In the genomic region with DNA sequence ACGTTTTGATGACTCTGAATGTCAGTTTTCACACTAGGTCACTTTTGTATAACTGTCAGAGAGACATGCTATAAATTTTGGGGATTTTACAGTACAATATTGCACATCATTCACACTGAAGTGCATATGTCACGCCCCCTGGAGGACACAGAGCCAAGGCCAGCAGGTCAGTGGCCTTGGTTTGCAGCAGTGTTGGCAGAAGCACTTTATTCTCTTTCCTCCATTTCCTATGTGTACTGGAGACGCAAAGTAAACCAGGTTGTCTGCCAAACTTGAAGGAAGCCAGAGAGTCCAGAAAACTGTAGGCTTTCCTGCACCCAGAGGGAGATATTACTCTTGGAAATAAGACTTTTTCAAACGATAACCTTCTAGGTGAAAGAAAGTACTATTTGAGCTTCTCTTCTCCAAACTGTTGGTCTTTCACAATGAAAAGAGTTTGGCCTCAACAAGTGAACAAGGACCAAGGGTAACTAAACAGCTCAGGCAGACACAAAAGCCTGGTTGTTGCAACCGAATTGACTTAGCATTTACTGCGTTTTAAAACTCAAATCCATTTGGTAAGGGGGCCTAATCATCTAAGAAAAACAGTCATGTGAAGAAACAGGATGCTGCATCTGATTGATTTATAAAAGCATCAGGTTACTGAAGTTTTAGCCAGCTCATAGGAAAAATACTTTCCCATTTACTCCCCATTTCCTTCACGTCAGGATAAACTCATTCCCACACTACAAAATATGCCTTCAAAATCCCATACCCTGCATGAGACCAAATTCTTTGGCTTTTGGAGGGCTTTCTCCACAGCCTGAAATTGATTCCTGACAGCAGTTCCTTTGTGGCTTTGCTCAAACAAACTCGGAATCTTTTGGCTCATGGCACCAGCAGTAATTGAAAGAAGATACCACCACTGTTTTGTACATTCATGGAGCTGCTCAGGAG, we compare ENCODE assay signal across 8 cellular contexts.
A peak's percentile ranks its signal among the peaks of the same experiment; 100 is the strongest.
DNase-seq lines count a peak whose midpoint lies in the region; ATAC-seq and TF ChIP-seq lines count a peak whose summit lies in the region.

No MANE protein-coding gene starts in this region.

- no peaks in the 10 kb centered on the region for H3K4me1 Mint-ChIP-seq in activated CD4-positive, alpha-beta T cell treated with anti-CD3 and anti-CD28 coated beads, Interleukin-2, amount 10 ng/mL, durations not matched to agents 24 days and 14 days

- peak; percentile 35 for TF ChIP-seq CTCF in fibroblast of the aortic adventitia (IDR thresholded peaks at IDR 0.05; ENCODE audit: insufficient read depth, low read length)

- peak; percentile 13 for DNase-seq in activated CD4-positive, alpha-beta T cell treated with anti-CD3 and anti-CD28 coated beads for 48 hours
- no peak for DNase-seq in activated CD4-positive, alpha-beta T cell treated with anti-CD3 and anti-CD28 coated beads, Interleukin-2, amount 10 ng/mL, durations not matched to agents 24 days and 14 days
- peak; percentile 20 for DNase-seq in OCI-M1 (lab: John Stamatoyannopoulos, UW)
- peak; percentile 80 for DNase-seq in fibroblast of the aortic adventitia (ENCODE audit: low read depth)
- DNase-seq in stromal cell of bone marrow (ENCODE audit: low read depth), result peak; percentile 86
- no peak for DNase-seq in effector CD4-positive, alpha-beta T cell
- no peak for DNase-seq in cerebellum (ENCODE audit: low spot score)

- no peak overlapping the region for H3K27ac Mint-ChIP-seq in activated CD4-positive, alpha-beta T cell treated with anti-CD3 and anti-CD28 coated beads, Interleukin-2, amount 10 ng/mL, durations not matched to agents 24 days and 14 days

- H3K9me3 Mint-ChIP-seq in activated CD4-positive, alpha-beta T cell treated with anti-CD3 and anti-CD28 coated beads, Interleukin-2, amount 10 ng/mL, durations not matched to agents 24 days and 14 days, result no peaks in the 10 kb centered on the region

- ATAC-seq in HG03520 (IDR thresholded peaks at IDR 0.05; ENCODE audit: unreplicated experiment), result no peak

- no peaks in the 10 kb centered on the region for H3K36me3 Mint-ChIP-seq in activated CD4-positive, alpha-beta T cell treated with anti-CD3 and anti-CD28 coated beads, Interleukin-2, amount 10 ng/mL, durations not matched to agents 24 days and 14 days (ENCODE audit: low read depth)

- H3K4me3 Mint-ChIP-seq in activated CD4-positive, alpha-beta T cell treated with anti-CD3 and anti-CD28 coated beads, Interleukin-2, amount 10 ng/mL, durations not matched to agents 24 days and 14 days, result no peak overlapping the region

- H3K4me3 ChIP-seq in fibroblast of the aortic adventitia (ENCODE audit: low read depth, low read length), result no peak overlapping the region

- H3K27me3 Mint-ChIP-seq in activated CD4-positive, alpha-beta T cell treated with anti-CD3 and anti-CD28 coated beads, Interleukin-2, amount 10 ng/mL, durations not matched to agents 24 days and 14 days, result no peaks in the 10 kb centered on the region

- intact Hi-C loops in activated CD4-positive, alpha-beta T cell treated with anti-CD3 and anti-CD28 coated beads, Interleukin-2, amount 10 ng/mL, durations not matched to agents 24 days and 14 days (cut with micrococcal nuclease), result no loop called here

Comparison
In these comparisons a context has a peak if more than half of its experiments do, and no peak if none do; other contexts are left out.
1. DNase-seq: peak in activated CD4-positive, alpha-beta T cell treated with anti-CD3 and anti-CD28 coated beads for 48 hours (single experiment), OCI-M1 (single experiment), fibroblast of the aortic adventitia (single experiment) and stromal cell of bone marrow (single experiment); none in activated CD4-positive, alpha-beta T cell treated with anti-CD3 and anti-CD28 coated beads, Interleukin-2, amount 10 ng/mL, durations not matched to agents 24 days and 14 days (single experiment), effector CD4-positive, alpha-beta T cell (single experiment) and cerebellum (single experiment).